9 cellular contexts compared by ENCODE assay signal in the genomic region with DNA sequence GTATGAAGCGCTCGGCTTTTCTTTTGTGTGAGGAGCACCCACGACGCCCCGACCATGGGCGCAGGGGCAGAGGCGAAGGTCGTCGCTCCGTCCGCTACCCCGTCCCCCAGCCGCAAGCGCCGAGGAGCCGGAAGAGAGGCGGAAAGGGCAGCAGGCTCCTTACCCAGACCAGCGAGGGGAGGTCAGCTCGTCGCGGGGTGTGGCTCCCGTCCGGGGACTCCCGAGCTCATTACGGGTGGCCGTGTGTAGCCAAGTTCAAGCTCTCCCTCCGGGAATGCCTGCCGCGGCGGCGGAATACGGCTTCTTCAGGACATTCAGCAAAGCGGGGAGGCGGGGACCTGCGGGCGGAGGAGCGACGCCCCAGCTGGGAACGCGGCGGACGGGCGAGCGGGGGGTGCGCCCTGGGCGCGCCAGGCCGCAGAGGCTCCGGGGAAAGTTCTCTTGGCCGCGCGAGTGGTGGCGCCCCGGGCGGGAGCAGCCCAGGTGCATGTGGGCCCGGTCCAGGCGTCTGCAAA. TPM values are rescaled to one million over a fixed set of nuclear protein-coding genes. Genes with fewer than 3 reads are reported as not detected.
DNase-seq lines count a peak whose midpoint lies in the region; ATAC-seq, FAIRE-seq and TF ChIP-seq lines count a peak whose summit lies in the region.
"Had no signal": no experiment of that assay in that cellular context is flagged by ENCODE, and none has a peak within 500 bp of the region (broad histone marks: within the 10 kb centered on the region; RNA-seq: fewer than 3 reads in every experiment).

No MANE protein-coding gene starts in this region.

- H3K36me3 ChIP-seq in gastroesophageal sphincter (no peaks in the 10 kb centered on the region), neuron (ENCODE audit: insufficient read depth, low read length) (no peaks in the 10 kb centered on the region)

- peak; percentile 28 for DNase-seq in NCI-H510A treated with DMSO at 0.1 percent for 48 hours (lab: John Stamatoyannopoulos, UW)
- no peak for DNase-seq in NCI-H510A (lab: John Stamatoyannopoulos, UW)
- peak; percentile 36 for DNase-seq in HTR-8/SVneo (ENCODE audit: insufficient read length, low spot score)
- DNase-seq in activated CD4-positive, alpha-beta T cell treated with anti-CD3 and anti-CD28 coated beads, Interleukin-2, amount 50 U/mL, for 48 hours = peak; percentile 3 to 9
- DNase-seq in NCI-H2107 treated with DMSO at 0.1 percent for 48 hours (lab: John Stamatoyannopoulos, UW; ENCODE audit: unreplicated experiment) = no peak

- H3K4me3 ChIP-seq in gastroesophageal sphincter = peak overlapping the region; percentile 81 to 93
- peak overlapping the region; percentile 72 for H3K4me3 ChIP-seq in neuron (ENCODE audit: low read length)

- FAIRE-seq in HTR-8/SVneo (lab: Jason Lieb, UNC) = no peak
- FAIRE-seq: frontal cortex had no signal

- WGBS in gastroesophageal sphincter (ENCODE audit: low coverage in 1 of 2), 2 donors = 0% methylated on average over 2 of the region's 57 CpGs; no CpG with 5 or more reads in 1 of the 2 donors

- H2AFZ ChIP-seq in neuron (ENCODE audit: low read depth, low read length) = peak overlapping the region; percentile 91

- H3K4me1 ChIP-seq in gastroesophageal sphincter (peaks cover 0 to 17% (median 6%) of the 10 kb centered on the region in 3 donors), neuron (ENCODE audit: insufficient read depth, low read length) (peaks cover 29% of the 10 kb centered on the region)

- ATAC-seq in GM21528 (IDR thresholded peaks at IDR 0.05; ENCODE audit: low FRiP score, unreplicated experiment) = peak; percentile 43
- ATAC-seq in gastroesophageal sphincter = peak; percentile 76

- peak overlapping the region; percentile 8 to 88 (median 84) for H3K27ac ChIP-seq in gastroesophageal sphincter

- peak; percentile 2 to 9 for TF ChIP-seq POLR2A in gastroesophageal sphincter (IDR thresholded peaks at IDR 0.05)

- no peak for TF ChIP-seq EP300 in gastroesophageal sphincter (IDR thresholded peaks at IDR 0.05)

- H3K27me3 ChIP-seq in gastroesophageal sphincter (no peaks in the 10 kb centered on the region), neuron (ENCODE audit: insufficient read depth, low read length) (no peaks in the 10 kb centered on the region)

- no peak for TF ChIP-seq CTCF in gastroesophageal sphincter (IDR thresholded peaks at IDR 0.05)

- H3K9me3 ChIP-seq in gastroesophageal sphincter (no peaks in the 10 kb centered on the region), neuron (ENCODE audit: low read length) (no peaks in the 10 kb centered on the region)

RNA-seq across cellular contexts. Expression of a gene that starts 0.6 kb away (rescaled TPM):
- total RNA-seq in gastroesophageal sphincter = 10 to 100 TPM in 2 of 4 donors, 1 to 10 TPM in 2; 4.3 to 28.7 (median 12.6) TPM

Comparison
In these comparisons a context has a peak if more than half of its experiments do, and no peak if none do; other contexts are left out.
1. DNase-seq: peak in NCI-H510A treated with DMSO at 0.1 percent for 48 hours (single experiment), HTR-8/SVneo (single experiment) and activated CD4-positive, alpha-beta T cell treated with anti-CD3 and anti-CD28 coated beads, Interleukin-2, amount 50 U/mL, for 48 hours (2 of 2); none in NCI-H510A (single experiment) and NCI-H2107 treated with DMSO at 0.1 percent for 48 hours (single experiment).